19 cellular contexts compared by ENCODE assay signal in the genomic region with DNA sequence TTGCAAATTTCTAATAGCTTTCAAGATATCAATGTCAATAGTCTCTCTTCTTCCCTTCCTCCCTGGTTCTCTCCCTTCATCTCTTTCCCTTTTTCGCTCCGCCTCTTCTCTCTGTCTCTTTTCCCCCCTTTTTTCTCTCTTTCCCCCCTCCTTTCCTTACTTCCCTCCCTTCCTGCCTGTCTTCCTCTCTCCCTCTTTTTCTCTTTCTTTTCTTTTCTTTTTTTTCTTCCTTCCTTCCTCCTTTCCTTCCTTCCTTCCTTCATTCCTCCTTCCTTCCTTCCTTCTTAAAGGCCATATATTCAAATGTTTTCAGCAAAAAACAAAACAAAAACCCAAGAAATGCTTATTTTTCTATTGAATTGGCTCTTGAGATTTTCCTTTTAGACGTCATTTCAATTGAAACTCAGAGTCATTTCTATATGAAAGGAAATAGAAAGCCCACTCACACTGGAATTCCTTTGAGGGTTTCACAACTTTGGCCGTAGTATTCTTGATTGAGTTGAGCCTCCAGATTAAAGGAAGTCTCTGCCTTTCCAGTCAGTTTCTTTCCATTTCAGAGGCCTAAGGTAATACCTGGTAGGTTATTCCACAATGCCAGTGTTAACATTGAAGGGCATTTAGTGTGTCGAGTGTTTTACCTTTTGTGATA.
"Had no signal": no experiment of that assay in that cellular context is flagged by ENCODE, and none has a peak within 500 bp of the region (broad histone marks: within the 10 kb centered on the region; RNA-seq: fewer than 3 reads in every experiment).

No MANE protein-coding gene starts in this region.

- DNase-seq: activated CD4-positive, alpha-beta T cell treated with anti-CD3 and anti-CD28 coated beads, Interleukin-2, amount 10 ng/mL, durations not matched to agents 24 days and 14 days; activated CD8-positive, alpha-beta T cell treated with anti-CD3 and anti-CD28 coated beads, Interleukin-2, amount 10 ng/mL, durations not matched to agents 7 days and 5 days; activated naive CD4-positive, alpha-beta T cell treated with anti-CD3 and anti-CD28 coated beads for 36 hours; activated T-cell treated with anti-CD3 and anti-CD28 coated beads, Interleukin-2, amount 50 U/mL, for 24 hours; anterior cingulate cortex; brain microvascular endothelial cell; effector CD4-positive, alpha-beta T cell; foreskin fibroblast; islet precursor cell; stimulated activated naive CD4-positive, alpha-beta T cell; T-helper 1 cell; upper lobe of right lung had no signal

- H3K79me2 ChIP-seq: hepatocyte, parathyroid adenoma had no signal

- H3K27me3 ChIP-seq: brain microvascular endothelial cell, hepatocyte, neutrophil, upper lobe of right lung had no signal

- H3K36me3 ChIP-seq: brain microvascular endothelial cell, neutrophil, upper lobe of right lung had no signal

- H3K9ac ChIP-seq: parathyroid adenoma had no signal

- H3K9me3 ChIP-seq: neutrophil, upper lobe of right lung had no signal

- ATAC-seq: activated CD8-positive, alpha-beta T cell treated with anti-CD3 and anti-CD28 coated beads, Interleukin-2, amount 10 ng/mL, durations not matched to agents 7 days and 5 days; esophagus mucosa; natural killer cell treated with Interleukin-12 subunit alpha and Interleukin-12 subunit beta and Interleukin-15 and Interleukin-18, amount 100 ng/mL, for 72 hours; sciatic nerve; upper lobe of right lung had no signal

- H3K4me3 ChIP-seq: hepatocyte, lung, upper lobe of right lung had no signal

- H3K4me1 ChIP-seq: parathyroid adenoma, upper lobe of right lung had no signal

- H2AFZ ChIP-seq: hepatocyte, parathyroid adenoma had no signal

- H3K4me2 ChIP-seq: hepatocyte had no signal

- H3K27ac ChIP-seq: brain microvascular endothelial cell, hepatocyte, neutrophil, parathyroid adenoma, upper lobe of right lung had no signal
